ENCODE assay signal across 10 cellular contexts in genomic region chr13:79245937-79246574, GRCh38.
DNase-seq lines count a peak whose midpoint lies in the region; ATAC-seq lines count a peak whose summit lies in the region.
"Had no signal": no experiment of that assay in that cellular context is flagged by ENCODE, and none has a peak within 500 bp of the region (broad histone marks: within the 10 kb centered on the region; RNA-seq: fewer than 3 reads in every experiment).

No MANE protein-coding gene starts in this region.

- DNase-seq in DMS153 (lab: John Stamatoyannopoulos, UW), result peak; percentile 37
- DNase-seq in DMS153 treated with DMSO at 0.1 percent for 48 hours (lab: John Stamatoyannopoulos, UW; ENCODE audit: unreplicated experiment), result no peak
- DNase-seq in kidney tubule cell (ENCODE audit: low spot score), result peak; percentile 1
- DNase-seq in activated naive CD4-positive, alpha-beta T cell treated with anti-CD3 and anti-CD28 coated beads, Interleukin-2, amount 50 U/mL, for 16 hours, result no peak
- DNase-seq in stimulated activated naive CD4-positive, alpha-beta T cell (lab: John Stamatoyannopoulos, UW), result no peak
- DNase-seq in SHP77 treated with DMSO at 0.1 percent for 48 hours (lab: John Stamatoyannopoulos, UW), result no peak
- DNase-seq: 8988T; activated CD4-positive, CD25-positive, alpha-beta regulatory T cell had no signal

- peak; percentile 67 for ATAC-seq in GM21576 (IDR thresholded peaks at IDR 0.05; ENCODE audit: unreplicated experiment)
- ATAC-seq in HG03521 (IDR thresholded peaks at IDR 0.05; ENCODE audit: unreplicated experiment), result peak; percentile 62

Comparison
In these comparisons a context has a peak if more than half of its experiments do, and no peak if none do; other contexts are left out.
1. DNase-seq: peak in DMS153 (single experiment) and kidney tubule cell (single experiment); none in DMS153 treated with DMSO at 0.1 percent for 48 hours (single experiment), activated naive CD4-positive, alpha-beta T cell treated with anti-CD3 and anti-CD28 coated beads, Interleukin-2, amount 50 U/mL, for 16 hours (single experiment), stimulated activated naive CD4-positive, alpha-beta T cell (0 of 6) and SHP77 treated with DMSO at 0.1 percent for 48 hours (single experiment).